Comparison of ENCODE assay signal across 11 cellular contexts in genomic region chr10:55628260-55628701, GRCh38.
DNase-seq lines count a peak whose midpoint lies in the region; ATAC-seq and TF ChIP-seq lines count a peak whose summit lies in the region.
"Had no signal": no experiment of that assay in that cellular context is flagged by ENCODE, and none has a peak within 500 bp of the region (broad histone marks: within the 10 kb centered on the region; RNA-seq: fewer than 3 reads in every experiment).

No MANE protein-coding gene starts in this region.

- H3K9me3 ChIP-seq in osteoblast (ENCODE audit: low read depth, low read length) = no peaks in the 10 kb centered on the region
- H3K9me3 ChIP-seq in T-helper 17 cell (ENCODE audit: control insufficient read depth, low read length, poor library complexity, severe bottlenecking) = no peaks in the 10 kb centered on the region

- H3K27me3 Mint-ChIP-seq in T-helper 17 cell = peaks cover 11% of the 10 kb centered on the region

- H3K4me2 ChIP-seq in osteoblast (ENCODE audit: insufficient read depth, low read length) = no peak overlapping the region

- no peaks in the 10 kb centered on the region for H3K4me1 ChIP-seq in osteoblast (ENCODE audit: insufficient read depth, low read length)

- no peak overlapping the region for H3K4me3 ChIP-seq in osteoblast (ENCODE audit: insufficient read depth, low read length)
- H3K4me3 ChIP-seq: GM12878 had no signal

- H3K36me3 Mint-ChIP-seq in T-helper 17 cell (ENCODE audit: low read depth) = peaks cover 3% of the 10 kb centered on the region

- H4K20me1 ChIP-seq in osteoblast (ENCODE audit: insufficient read depth, low read length) = no peaks in the 10 kb centered on the region

- no peak overlapping the region for H3K4me3 Mint-ChIP-seq in T-helper 17 cell
- H3K4me3 Mint-ChIP-seq: stimulated activated naive CD8-positive, alpha-beta T cell treated with anti-CD3 and anti-CD28 coated beads, Interleukin-15, Interleukin-2, amounts not matched to agents 100 ng/mL and 50 ng/mL, for 24 hours had no signal

- intact Hi-C loops in left cardiac atrium (cut with DNase I) = no loop called here

- peak in 1 of 2 donors; percentile 17 for ATAC-seq in left cardiac atrium
- ATAC-seq in T-helper 17 cell = no peak
- ATAC-seq in HG03571 (IDR thresholded peaks at IDR 0.05; ENCODE audit: unreplicated experiment) = no peak
- ATAC-seq: GM12878 had no signal

- no peaks in the 10 kb centered on the region for H3K79me2 ChIP-seq in osteoblast (ENCODE audit: insufficient read depth, low read length)

- DNase-seq in D341Med (ENCODE audit: low spot score) = peak; percentile 73
- DNase-seq in OCI-M1 (lab: John Stamatoyannopoulos, UW) = peak; percentile 83
- peak; percentile 66 for DNase-seq in left cardiac atrium
- no peak for DNase-seq in osteoblast (ENCODE audit: insufficient read length, low spot score, missing footprints)
- DNase-seq in T-helper 17 cell = no peak
- no peak for DNase-seq in NCI-H1436 (lab: John Stamatoyannopoulos, UW)
- DNase-seq in NCI-H526 (lab: John Stamatoyannopoulos, UW) = no peak

- no peaks in the 10 kb centered on the region for H3K36me3 ChIP-seq in osteoblast (ENCODE audit: insufficient read depth, low read length)

- H3K27ac ChIP-seq in osteoblast (ENCODE audit: low read depth, low read length) = no peak overlapping the region

- no peak overlapping the region for H3K27ac Mint-ChIP-seq in T-helper 17 cell
- H3K27ac Mint-ChIP-seq: CD14-positive monocyte; stimulated activated naive CD8-positive, alpha-beta T cell treated with anti-CD3 and anti-CD28 coated beads, Interleukin-15, Interleukin-2, amounts not matched to agents 100 ng/mL and 50 ng/mL, for 24 hours had no signal

- TF ChIP-seq CTCF in osteoblast (IDR thresholded peaks at IDR 0.05; ENCODE audit: extremely low read depth, low read depth, low read length) = no peak

- H2AFZ ChIP-seq in osteoblast (ENCODE audit: low read length) = peak overlapping the region; percentile 6

- no peaks in the 10 kb centered on the region for H3K27me3 ChIP-seq in osteoblast (ENCODE audit: insufficient read depth, low read length)

- no peaks in the 10 kb centered on the region for H3K4me1 Mint-ChIP-seq in T-helper 17 cell

Comparison
In these comparisons a context has a peak if more than half of its experiments do, and no peak if none do; other contexts are left out.
1. DNase-seq: peak in D341Med (single experiment), OCI-M1 (single experiment) and left cardiac atrium (single experiment); none in osteoblast (single experiment), T-helper 17 cell (0 of 3), NCI-H1436 (single experiment) and NCI-H526 (0 of 2).